Comparison of ENCODE assay signal across 10 cellular contexts in genomic region chr3:73624363-73625123, GRCh38. TPM values are rescaled to one million over a fixed set of nuclear protein-coding genes. Genes with fewer than 3 reads are reported as not detected.
DNase-seq lines count a peak whose midpoint lies in the region; ATAC-seq and TF ChIP-seq lines count a peak whose summit lies in the region.
"Had no signal": no experiment of that assay in that cellular context is flagged by ENCODE, and none has a peak within 500 bp of the region (broad histone marks: within the 10 kb centered on the region; RNA-seq: fewer than 3 reads in every experiment).

Gene PDZRN3, minus strand, starts transcription at chr3:73624941.

- H3K9me3 ChIP-seq in subcutaneous abdominal adipose tissue (ENCODE audit: control insufficient read depth in 5 of 5, low read length in 5 of 5): no peaks in the 10 kb centered on the region

- no peaks in the 10 kb centered on the region for H3K36me3 ChIP-seq in subcutaneous abdominal adipose tissue (ENCODE audit: control insufficient read depth in 5 of 5, insufficient read depth in 5 of 5, low read length in 5 of 5)

- peak within 1 kb of the TSS; percentile 83 to 94 (median 89) for H3K4me3 ChIP-seq in subcutaneous abdominal adipose tissue (ENCODE audit: low read depth in 1 of 5, low read length in 5 of 5)

- no peaks in the 10 kb centered on the region for H3K27me3 ChIP-seq in subcutaneous abdominal adipose tissue (ENCODE audit: control insufficient read depth in 5 of 5, insufficient read depth in 4 of 5, low read length in 5 of 5)

- H3K9ac ChIP-seq in subcutaneous abdominal adipose tissue (ENCODE audit: low read length in 5 of 5): peak within 1 kb of the TSS; percentile 35 to 80 (median 71)

- H3K27ac ChIP-seq in subcutaneous abdominal adipose tissue (ENCODE audit: low read depth, low read length): peak within 1 kb of the TSS; percentile 90

- H3K4me1 ChIP-seq in subcutaneous abdominal adipose tissue (ENCODE audit: control insufficient read depth in 5 of 5, insufficient read depth in 5 of 5, low read length in 5 of 5): peaks cover 0 to 86% (median 65%) of the 10 kb centered on the region in 5 donors

- DNase-seq in activated gamma-delta T cell (lab: John Stamatoyannopoulos, UW) (peak; percentile 9), activated gamma-delta T cell treated with Interleukin-2 at 50 U/mL for 16 hours (no peak), cerebellum (ENCODE audit: low spot score) (peak; percentile 8), kidney glomerular epithelial cell (lab: John Stamatoyannopoulos, UW) (peak; percentile 12)
- no peak for DNase-seq in activated naive CD4-positive, alpha-beta T cell (lab: John Stamatoyannopoulos, UW)
- DNase-seq: activated B cell treated with CpG ODN at 0.5 μM for 24 hours, DND-41 had no signal

- ATAC-seq in GM19452 (IDR thresholded peaks at IDR 0.05; ENCODE audit: unreplicated experiment): no peak
- no peak for ATAC-seq in GM18505 (IDR thresholded peaks at IDR 0.05; ENCODE audit: unreplicated experiment)

- TF ChIP-seq POLR2A in GM18505 (IDR thresholded peaks at IDR 0.05; ENCODE audit: borderline replicate concordance, extremely low read depth, insufficient read depth, insufficient read length): no peak

RNA-seq across cellular contexts. Expression of gene PDZRN3, which starts in this region (rescaled TPM):
- 14.1 TPM for total RNA-seq in cerebellum
- total RNA-seq: activated B cell treated with CpG ODN at 0.5 μM for 24 hours had no signal

Comparison
In these comparisons a context has a peak if more than half of its experiments do, and no peak if none do; other contexts are left out.
1. DNase-seq: peak in activated gamma-delta T cell (single experiment), cerebellum (single experiment) and kidney glomerular epithelial cell (single experiment); none in activated gamma-delta T cell treated with Interleukin-2 at 50 U/mL for 16 hours (single experiment) and activated naive CD4-positive, alpha-beta T cell (0 of 4).